ENCODE assay signal across 25 cellular contexts in the genomic region with DNA sequence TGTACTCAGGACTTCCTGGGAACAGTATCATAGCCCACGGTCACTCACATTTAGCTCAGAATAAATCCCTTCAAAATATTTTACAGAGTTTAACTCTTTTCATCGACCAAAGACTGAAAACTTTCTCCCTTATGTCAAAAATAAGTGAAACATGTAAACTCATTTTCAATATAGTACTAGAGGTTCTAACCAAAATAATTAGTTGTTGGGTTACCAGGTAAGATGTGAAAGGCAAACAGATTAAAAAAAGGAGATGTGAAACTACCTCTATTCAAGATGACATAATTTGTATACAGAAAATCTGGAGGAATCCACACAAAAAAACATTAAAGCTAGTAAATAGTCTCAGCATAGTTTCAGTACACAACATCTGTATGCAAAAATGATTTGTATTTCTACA. TPM values are rescaled to one million over a fixed set of nuclear protein-coding genes. Genes with fewer than 3 reads are reported as not detected.
DNase-seq lines count a peak whose midpoint lies in the region; ATAC-seq, FAIRE-seq and TF ChIP-seq lines count a peak whose summit lies in the region.
"Had no signal": no experiment of that assay in that cellular context is flagged by ENCODE, and none has a peak within 500 bp of the region (broad histone marks: within the 10 kb centered on the region; RNA-seq: fewer than 3 reads in every experiment).

No MANE protein-coding gene starts in this region.

- H3K9me3 ChIP-seq in K562 (replicated peaks; ENCODE audit: control insufficient read depth, insufficient read depth, low read depth, low read length) (no peaks in the 10 kb centered on the region), small intestine (ENCODE audit: control insufficient read depth, low read depth) (no peaks in the 10 kb centered on the region)
- H3K9me3 ChIP-seq: Caco-2, HAP-1, SK-N-SH had no signal

- ATAC-seq in GM18868 (IDR thresholded peaks at IDR 0.05; ENCODE audit: unreplicated experiment) (peak; percentile 69), K562 (no peak)
- ATAC-seq: CD8-positive, alpha-beta T cell; T-helper 17 cell had no signal

- peak; percentile 27 for DNase-seq in NAMALWA (ENCODE audit: low spot score)
- DNase-seq in K562 (ENCODE audit: extremely low read depth in 1 of 4, low spot score in 3 of 4), result peak in 1 of 4 experiments; percentile 8
- DNase-seq in NOMO-1 treated with DMSO at 0.1 percent for 48 hours (lab: John Stamatoyannopoulos, UW; ENCODE audit: unreplicated experiment), result no peak
- DNase-seq in NCI-H345 (lab: John Stamatoyannopoulos, UW), result no peak
- DNase-seq in small intestine, result no peak
- no peak for DNase-seq in NCI-H82 treated with DMSO at 0.1 percent for 48 hours (lab: John Stamatoyannopoulos, UW; ENCODE audit: unreplicated experiment)
- DNase-seq: Caco-2; CD8-positive, alpha-beta T cell; EL; GDM1; GOT3; NCI-H1105; NCI-H146; NCI-H1930; NCI-H2107; NCI-H526 treated with DMSO at 0.1 percent for 48 hours; SK-N-SH; T-helper 17 cell had no signal

- 57% methylated on average over 2 of the region's 2 CpGs for WGBS in K562 (ENCODE audit: insufficient coverage, low coverage, missing lambda C conversion rate)
- 48 to 57% (median 56%) methylated on average over 2 of the region's 2 CpGs for WGBS in small intestine, 3 donors

- no peaks in the 10 kb centered on the region for H3K4me1 ChIP-seq in K562 (replicated peaks in 1 of 2; ENCODE audit: control insufficient read depth in 2 of 2, insufficient read depth in 2 of 2, low read length in 2 of 2)
- no peaks in the 10 kb centered on the region for H3K4me1 ChIP-seq in small intestine (ENCODE audit: control insufficient read depth in 2 of 2, insufficient read depth in 1 of 2, low read depth in 1 of 2, low read length in 1 of 2)
- H3K4me1 ChIP-seq: Caco-2 had no signal

- in situ Hi-C loops in K562 (cut with MboI), result no loop called here

- FAIRE-seq in K562 (lab: Jason Lieb, UNC) (no peak), small intestine (lab: Jason Lieb, UNC) (no peak)
- FAIRE-seq: GM12892, RCC 7860 had no signal

- TF ChIP-seq EP300 in K562 (IDR thresholded peaks at IDR 0.05; ENCODE audit: low read length), result no peak

- no peaks in the 10 kb centered on the region for H3K27me3 ChIP-seq in K562 (ENCODE audit: control insufficient read depth in 2 of 2, insufficient read depth in 2 of 2, low read length in 2 of 2)
- H3K27me3 ChIP-seq in small intestine (ENCODE audit: control insufficient read depth in 2 of 2, insufficient read depth in 2 of 2, low read length in 2 of 2), result no peaks in the 10 kb centered on the region

- no peak for TF ChIP-seq CTCF in K562 (IDR thresholded peaks at IDR 0.05 in 2 of 3, conservative IDR thresholded peaks at IDR 0.05 in 1 of 3; ENCODE audit: insufficient read depth in 2 of 3, low read depth in 1 of 3, low read length in 3 of 3)

- TF ChIP-seq POLR2A in K562 (conservative IDR thresholded peaks at IDR 0.05), result no peak

- CTCF ChIA-PET in K562 (lab: Yijun Ruan, JAX; ENCODE audit: low intra/inter-chr PET ratio), result no interaction called here

- no peak overlapping the region for H2AFZ ChIP-seq in K562 (ENCODE audit: low read depth, low read length)

- no peaks in the 10 kb centered on the region for H3K9me1 ChIP-seq in K562 (ENCODE audit: control insufficient read depth, insufficient read depth, low read length)

- H4K20me1 ChIP-seq in K562 (replicated peaks; ENCODE audit: control insufficient read depth, insufficient read depth, low read length), result no peaks in the 10 kb centered on the region

- peaks cover 26% of the 10 kb centered on the region; the same call in 1 of the 3 replicates for H3K36me3 ChIP-seq in K562 (ENCODE audit: control insufficient read depth, insufficient read depth, low read length)
- H3K36me3 ChIP-seq in small intestine (ENCODE audit: control insufficient read depth in 2 of 2, insufficient read depth in 2 of 2, low read length in 2 of 2), result no peaks in the 10 kb centered on the region
- H3K36me3 ChIP-seq: HAP-1 had no signal

- POLR2A ChIA-PET in K562 (lab: Yijun Ruan, JAX), result interaction anchor here (0.9 to 1.3 kb wide), 4 partner anchors 14 to 26 kb away, joined by 3 to 4 read pairs (median 4); no protein-coding TSS in a partner anchor

- H3K4me3 ChIP-seq in K562 (no peak overlapping the region), small intestine (ENCODE audit: low read depth in 1 of 2, low read length in 2 of 2) (no peak overlapping the region)
- H3K4me3 ChIP-seq: HAP-1 had no signal

- no peaks in the 10 kb centered on the region for H3K79me2 ChIP-seq in K562 (ENCODE audit: control insufficient read depth, insufficient read depth, low read length)

- TF ChIP-seq RAD21 in K562 (CRISPR knock-in tag; conservative IDR thresholded peaks at IDR 0.05 in 1 of 2, IDR thresholded peaks at IDR 0.05 in 1 of 2), result no peak

- intact Hi-C loops in K562 (cut with micrococcal nuclease), result no loop called here

- no peak overlapping the region for H3K4me2 ChIP-seq in K562 (ENCODE audit: insufficient read depth, low read length)
- H3K4me2 ChIP-seq: SK-N-SH had no signal

- BruUV-seq in K562 (replicated peaks; lab: Mats Ljungman, UMichigan), result no TSS peak

- H3K9ac ChIP-seq in K562 (ENCODE audit: insufficient read depth in 1 of 2, low read depth in 2 of 2, low read length in 2 of 2), result no peak overlapping the region
- H3K9ac ChIP-seq: SK-N-SH had no signal

- no peak overlapping the region for H3K27ac ChIP-seq in K562 (ENCODE audit: extremely low read depth, low read depth, low read length)
- no peak overlapping the region for H3K27ac ChIP-seq in small intestine (ENCODE audit: low read depth in 1 of 2, low read length in 1 of 2)
- H3K27ac ChIP-seq: C4-2B had no signal

TF ChIP-seq in K562, 482 proteins besides CTCF, POLR2A, EP300 and RAD21 (continues in another document):
- TF ChIP-seq, protein P1, sequence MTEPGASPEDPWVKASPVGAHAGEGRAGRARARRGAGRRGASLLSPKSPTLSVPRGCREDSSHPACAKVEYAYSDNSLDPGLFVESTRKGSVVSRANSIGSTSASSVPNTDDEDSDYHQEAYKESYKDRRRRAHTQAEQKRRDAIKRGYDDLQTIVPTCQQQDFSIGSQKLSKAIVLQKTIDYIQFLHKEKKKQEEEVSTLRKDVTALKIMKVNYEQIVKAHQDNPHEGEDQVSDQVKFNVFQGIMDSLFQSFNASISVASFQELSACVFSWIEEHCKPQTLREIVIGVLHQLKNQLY (CRISPR knock-in tag; conservative IDR thresholded peaks at IDR 0.05), result no peak
- TF ChIP-seq CHCHD3 (CRISPR knock-in tag; IDR thresholded peaks at IDR 0.05) (no peak), ZNF583 (CRISPR knock-in tag; IDR thresholded peaks at IDR 0.05) (no peak), POLR2H (tag; IDR thresholded peaks at IDR 0.05; ENCODE audit: low read depth) (0 out of 2 replicates have a peak, but pooled peaks have one; percentile 12), BRF1 (IDR thresholded peaks at IDR 0.05; ENCODE audit: borderline replicate concordance, extremely low read depth, insufficient read length) (no peak), HNRNPK (IDR thresholded peaks at IDR 0.05; ENCODE audit: low read depth, low read length, poor library complexity, severe bottlenecking) (no peak), ZNF785 (CRISPR knock-in tag; IDR thresholded peaks at IDR 0.05) (peak; percentile 59; the same call in 1 of the 2 replicates)

RNA-seq across cellular contexts. Expression of a gene that starts 20.3 kb away (rescaled TPM):
- 16.1 and 61.9 TPM in 2 replicates for total RNA-seq in K562 (2011; cell fraction: chromatin; rRNA removed; ENCODE audit: low replicate concordance)
- 10.8 and 13.3 TPM in 2 replicates for total RNA-seq in K562 (2011; cell fraction: nucleolus; rRNA removed)
- total RNA-seq in K562 (2011; cell fraction: nucleoplasm; rRNA removed), result 27.7 and 41.4 TPM in 2 replicates
- total RNA-seq in K562 (2014; rRNA removed) (3.5 and 3.6 TPM in 2 replicates), K562 (2014; rRNA removed; fragmentation: Illumina TruSeq; extraction: Trizol) (10.0 and 10.5 TPM in 2 replicates), K562 (2015; rRNA removed; fragmentation: Illumina TruSeq; extraction: Trizol) (8.8 and 9.2 TPM in 2 replicates), K562 (2021) (11.3 and 11.5 TPM in 2 replicates)
- polyA plus RNA-seq in K562 (2011; rRNA removed) (6.1 and 6.8 TPM in 2 replicates), K562 (2014; fragmentation: Illumina TruSeq; extraction: Trizol) (6.9 and 7.1 TPM in 2 replicates), K562 (2014; fragmentation: Nextera tagmentation; extraction: Ambion mirVana) (1 to 10 TPM; 3.7 to 5.1 TPM), K562 (2014; rRNA removed) (11.1 and 11.2 TPM in 2 replicates), small intestine (not detected)
- polyA plus RNA-seq in K562 (2011; cell fraction: cytosol; rRNA removed), result 1.0 and 3.2 TPM in 2 replicates
- 9.4 and 15.7 TPM in 2 replicates for polyA plus RNA-seq in K562 (2011; cell fraction: nucleus; rRNA removed)
- 5.1 and 6.2 TPM in 2 replicates for polyA plus RNA-seq in K562 (2012)
- 14.8 and 18.2 TPM in 2 replicates for polyA minus RNA-seq in K562 (2011; rRNA and poly(A)+ RNA removed)
- polyA minus RNA-seq in K562 (2011; cell fraction: cytosol; rRNA and poly(A)+ RNA removed), result 6.2 and 6.5 TPM in 2 replicates
- 10.2 and 19.5 TPM in 2 replicates for polyA minus RNA-seq in K562 (2011; cell fraction: nucleus; rRNA and poly(A)+ RNA removed)
- total RNA-seq: Caco-2; CD8-positive, alpha-beta T cell; NCI-H460 had no signal
- polyA plus RNA-seq: IgD-negative memory B cell, SK-N-SH had no signal
